ENCODE assay signal across 24 cellular contexts in the genomic region with DNA sequence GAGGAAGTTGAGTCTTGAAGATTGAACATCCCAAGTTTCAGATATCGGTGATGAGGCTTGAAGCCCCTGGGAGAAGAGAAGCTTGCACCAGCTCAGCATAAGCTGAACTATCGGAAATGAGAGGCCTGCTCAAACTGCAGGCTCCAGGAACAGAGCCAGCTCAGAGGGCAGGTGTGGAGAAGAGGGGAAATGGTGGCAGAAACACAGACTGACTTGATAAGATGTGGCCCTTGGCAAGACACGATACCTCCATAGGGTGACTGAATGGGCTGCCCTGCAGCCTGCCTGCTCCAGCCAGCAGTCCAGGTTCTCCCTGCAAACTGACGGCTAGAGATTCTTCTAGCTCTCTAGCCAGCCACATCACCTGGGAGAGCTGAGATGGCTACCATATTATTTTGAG.
"Had no signal": no experiment of that assay in that cellular context is flagged by ENCODE, and none has a peak within 500 bp of the region (broad histone marks: within the 10 kb centered on the region; RNA-seq: fewer than 3 reads in every experiment).

No MANE protein-coding gene starts in this region.

- DNase-seq: activated CD4-positive, alpha-beta T cell treated with anti-CD3 and anti-CD28 coated beads for 4 hours; activated CD4-positive, CD25-positive, alpha-beta regulatory T cell; activated CD8-positive, alpha-beta memory T cell treated with anti-CD3 and anti-CD28 coated beads, Interleukin-2, amount 50 U/mL, for 4 hours; activated CD8-positive, alpha-beta T cell treated with anti-CD3 and anti-CD28 coated beads for 36 hours; activated gamma-delta T cell treated with Interleukin-2 at 50 U/mL for 16 hours; activated naive CD4-positive, alpha-beta T cell treated with anti-CD3 and anti-CD28 coated beads, Interleukin-2, amount 10 ng/mL, durations not matched to agents 7 days and 5 days; activated naive CD8-positive, alpha-beta T cell treated with anti-CD3 and anti-CD28 coated beads for 36 hours; activated T-cell treated with anti-CD3 and anti-CD28 coated beads, Interleukin-2, amount 50 U/mL, for 72 hours; brain microvascular endothelial cell; NCI-H146; NCI-H187 treated with DMSO at 0.1 percent for 48 hours; NCI-H2081 treated with DMSO at 0.1 percent for 48 hours; NCI-H2171; NCI-H345; NCI-H510A; NCI-H526 treated with DMSO at 0.1 percent for 48 hours; NCI-H82; PC-3; SJCRH30; SK-N-SH; T-helper 1 cell had no signal

- H3K4me2 ChIP-seq: KMS-11, SK-N-SH had no signal

- H3K27me3 ChIP-seq: brain microvascular endothelial cell, cardiac muscle cell had no signal

- H3K9ac ChIP-seq: KMS-11, SK-N-SH had no signal

- H3K4me1 ChIP-seq: SJCRH30 had no signal

- H3K36me3 ChIP-seq: brain microvascular endothelial cell, cardiac muscle cell, SJCRH30 had no signal

- H3K4me3 ChIP-seq: cardiac muscle cell, SJCRH30 had no signal

- H3K9me3 ChIP-seq: SJCRH30, SK-N-SH had no signal

- H3K27ac ChIP-seq: brain microvascular endothelial cell, cardiac muscle cell, KMS-11, SJCRH30, VCaP had no signal

- ATAC-seq: activated CD8-positive, alpha-beta T cell treated with anti-CD3 and anti-CD28 coated beads for 36 hours; activated T-cell treated with anti-CD3 and anti-CD28 coated beads, Interleukin-2, amount 50 U/mL, for 72 hours; PC-3 had no signal
